1 cellular context compared by ENCODE assay signal in genomic region chr2:45307147-45307546, GRCh38.
TF ChIP-seq lines count a peak whose summit lies in the region.

No MANE protein-coding gene starts in this region.

TF ChIP-seq in K562, 482 proteins besides CTCF, POLR2A, EP300 and RAD21 (continued from another document):
- TF ChIP-seq CHD7 (IDR thresholded peaks at IDR 0.05; ENCODE audit: low read depth, low read length) (no peak), MTA1 (IDR thresholded peaks at IDR 0.05; ENCODE audit: borderline replicate concordance) (no peak), U2AF1 (optimal IDR thresholded peaks at IDR 0.05; ENCODE audit: low read depth, low read length) (no peak), DIDO1 (tag; IDR thresholded peaks at IDR 0.05; ENCODE audit: low read depth) (no peak), THRA (IDR thresholded peaks at IDR 0.05) (no peak)
